In genomic region chr6:5188646-5189045, GRCh38 we compare ENCODE assay signal across 28 cellular contexts.
"Had no signal": no experiment of that assay in that cellular context is flagged by ENCODE, and none has a peak within 500 bp of the region (broad histone marks: within the 10 kb centered on the region; RNA-seq: fewer than 3 reads in every experiment).

No MANE protein-coding gene starts in this region.

- H3K4me3 Mint-ChIP-seq: dendritic cell treated with granulocyte-macrophage colony-stimulating factor and Interleukin-4, amounts not matched to agents 40 ng/mL and 50 ng/mL, for 4 days; effector memory CD8-positive, alpha-beta T cell; endodermal cell; mesothelial cell of epicardium; naive B cell had no signal

- H3K27me3 Mint-ChIP-seq: dendritic cell treated with granulocyte-macrophage colony-stimulating factor and Interleukin-4, amounts not matched to agents 40 ng/mL and 50 ng/mL, for 4 days; effector memory CD8-positive, alpha-beta T cell; naive B cell had no signal

- H3K36me3 Mint-ChIP-seq: mesothelial cell of epicardium had no signal

- H3K4me1 Mint-ChIP-seq: naive B cell had no signal

- H3K4me1 ChIP-seq: colonic mucosa, left lung, lower lobe of right lung had no signal

- H3K36me3 ChIP-seq: colonic mucosa, esophagus squamous epithelium, gastrocnemius medialis, heart right ventricle, left lung, lower lobe of right lung had no signal

- FAIRE-seq: endometrium, islet of Langerhans, keratinocyte had no signal

- H3K9me3 ChIP-seq: colonic mucosa, esophagus squamous epithelium, gastrocnemius medialis, heart right ventricle, left lung, lower lobe of right lung, mucosa of descending colon had no signal

- H3K27me3 ChIP-seq: colonic mucosa, esophagus squamous epithelium, gastrocnemius medialis, heart right ventricle, left lung had no signal

- H3K27ac Mint-ChIP-seq: dendritic cell treated with granulocyte-macrophage colony-stimulating factor and Interleukin-4, amounts not matched to agents 40 ng/mL and 50 ng/mL, for 4 days; effector memory CD8-positive, alpha-beta T cell; endodermal cell; naive B cell had no signal

- ATAC-seq: effector memory CD8-positive, alpha-beta T cell; esophagus mucosa; gastrocnemius medialis; heart right ventricle; left cardiac atrium; left lung; left ventricle myocardium superior; lower lobe of right lung; mucosa of descending colon had no signal

- H3K4me3 ChIP-seq: colonic mucosa, esophagus squamous epithelium, gastrocnemius medialis, heart right ventricle, left lung, lower lobe of right lung, mucosa of descending colon had no signal

- DNase-seq: colonic mucosa; cortex of kidney; effector CD8-positive, alpha-beta T cell; effector memory CD8-positive, alpha-beta T cell; endodermal cell; erythroblast; esophagus squamous epithelium; foreskin fibroblast; foreskin melanocyte; gastrocnemius medialis; glutamatergic neuron; head of caudate nucleus; heart right ventricle; hippocampal formation; left cardiac atrium; left lung; left ventricle myocardium superior; lower lobe of right lung; mesenchymal stem cell; mucosa of descending colon; naive B cell had no signal

- H3K27ac ChIP-seq: colonic mucosa, epithelial cell of prostate, esophagus squamous epithelium, gastrocnemius medialis, heart right ventricle, left lung, lower lobe of right lung had no signal
